In genomic region chr9:68719847-68720246, GRCh38 we compare ENCODE assay signal across 1 cellular context.
TF ChIP-seq lines count a peak whose summit lies in the region.

No MANE protein-coding gene starts in this region.

TF ChIP-seq in K562, 482 proteins besides CTCF, POLR2A, EP300 and RAD21 (continued from another document):
- no peak for TF ChIP-seq ETS2 (tag; IDR thresholded peaks at IDR 0.05; ENCODE audit: borderline replicate concordance, poor library complexity, severe bottlenecking)
- peak; percentile 24 for TF ChIP-seq PRDM10 (IDR thresholded peaks at IDR 0.05; ENCODE audit: partially characterized antibody)
- TF ChIP-seq KLF16 (IDR thresholded peaks at IDR 0.05), result no peak
- TF ChIP-seq FOSL1 (tag; conservative IDR thresholded peaks at IDR 0.05), result no peak
- no peak for TF ChIP-seq ZNF184 (CRISPR knock-in tag; IDR thresholded peaks at IDR 0.05)
- TF ChIP-seq FOS (IDR thresholded peaks at IDR 0.05; ENCODE audit: extremely low read depth, insufficient read length), result no peak
TF ChIP-seq in K562: peak in this region for 1.
